19 cellular contexts compared by ENCODE assay signal in genomic region chr2:226725096-226725495, GRCh38.
A peak's percentile ranks its signal among the peaks of the same experiment; 100 is the strongest.
DNase-seq lines count a peak whose midpoint lies in the region; ATAC-seq, FAIRE-seq and TF ChIP-seq lines count a peak whose summit lies in the region.
"Had no signal": no experiment of that assay in that cellular context is flagged by ENCODE, and none has a peak within 500 bp of the region (broad histone marks: within the 10 kb centered on the region; RNA-seq: fewer than 3 reads in every experiment).

No MANE protein-coding gene starts in this region.

- H3K4me1 Mint-ChIP-seq in nephron (peaks cover 28% of the 10 kb centered on the region), H9 (peaks cover 0 to 10% of the 10 kb centered on the region in 2 experiments; a peak in 2 of 4 replicates)
- H3K4me1 Mint-ChIP-seq: activated CD4-positive, alpha-beta T cell treated with anti-CD3 and anti-CD28 coated beads for 36 hours had no signal

- H3K4ac ChIP-seq in IMR-90 (ENCODE audit: low read depth, low read length) (peak overlapping the region; percentile 69), H9 (ENCODE audit: low read depth, low read length) (no peak overlapping the region)

- TF ChIP-seq POLR2A in IMR-90 (IDR thresholded peaks at IDR 0.05; ENCODE audit: low read depth, low read length) = no peak
- TF ChIP-seq POLR2A in heart left ventricle (IDR thresholded peaks at IDR 0.05) = no peak
- no peak for TF ChIP-seq POLR2A in spleen (IDR thresholded peaks at IDR 0.05)

- peak overlapping the region; percentile 58 to 82 for H4K8ac ChIP-seq in IMR-90 (ENCODE audit: low read depth in 2 of 2, low read length in 2 of 2)
- H4K8ac ChIP-seq in H9 (replicated peaks; ENCODE audit: insufficient read length, low read depth, low read length) = no peak overlapping the region

- H4K5ac ChIP-seq in IMR-90 (ENCODE audit: low read depth, low read length) (peak overlapping the region; percentile 38), H9 (ENCODE audit: insufficient read length, low read depth, low read length) (no peak overlapping the region)

- in situ Hi-C loops in IMR-90 (cut with MboI; ENCODE audit: low sequenced_read_pairs) = no loop called here

- dilution Hi-C loops in IMR-90 (cut with HindIII; ENCODE audit: low sequenced_read_pairs, unreplicated experiment) = no loop called here

- H3K27ac ChIP-seq in IMR-90 (ENCODE audit: insufficient read depth, low read length) (peak overlapping the region; percentile 60), heart left ventricle (peak overlapping the region in 8 of 12 donors; percentile 1 to 66 (median 28)), spleen (peak overlapping the region in 6 of 8 donors; percentile 2 to 58 (median 34)), pancreas (no peak overlapping the region), H9 (ENCODE audit: insufficient read length, low read depth, low read length) (no peak overlapping the region)

- TF ChIP-seq CTCF in IMR-90 (conservative IDR thresholded peaks at IDR 0.05; ENCODE audit: low read depth, low read length) (no peak), heart left ventricle (IDR thresholded peaks at IDR 0.05) (no peak), nephron (IDR thresholded peaks at IDR 0.05; ENCODE audit: unreplicated experiment in 3 of 3) (no peak), spleen (IDR thresholded peaks at IDR 0.05 in 8 of 11, conservative IDR thresholded peaks at IDR 0.05 in 3 of 11) (no peak), pancreas (IDR thresholded peaks at IDR 0.05) (no peak), BE2C (IDR thresholded peaks at IDR 0.05; ENCODE audit: low read depth, low read length) (no peak), H9 (conservative IDR thresholded peaks at IDR 0.05) (no peak)

- peak overlapping the region; percentile 21 for H3K18ac ChIP-seq in IMR-90 (ENCODE audit: low read depth, low read length)
- H3K18ac ChIP-seq in H9 (ENCODE audit: insufficient read length, low read depth, low read length) = no peak overlapping the region

- peak overlapping the region; percentile 92; the same call in 2 of the 3 replicates for H2BK15ac ChIP-seq in IMR-90 (ENCODE audit: low read depth, low read length)
- no peak overlapping the region for H2BK15ac ChIP-seq in H9 (ENCODE audit: low read depth, low read length)

- POLR2A ChIA-PET in IMR-90 (lab: Charles Lee; ENCODE audit: unreplicated experiment) = interaction anchor here (0.6 kb wide), 1 partner anchor 415 kb away, joined by 7 read pairs; no protein-coding TSS in a partner anchor

- WGBS in IMR-90 (ENCODE audit: extremely low coverage in 2 of 2, insufficient read length in 1 of 2), 2 experiments = 27% methylated on average over 2 of the region's 6 CpGs; no CpG with 5 or more reads in 1 of the 2 experiments
- 44 to 58% (median 51%) methylated on average over 6 of the region's 6 CpGs for WGBS in heart left ventricle, 4 donors
- 75 to 80% (median 77%) methylated on average over 6 of the region's 6 CpGs for WGBS in spleen, 5 donors
- WGBS in pancreas, 2 donors = 81 to 83% methylated on average over 6 of the region's 6 CpGs
- WGBS in H9 (ENCODE audit: extremely low coverage, insufficient read length, low lambda C conversion rate) = no CpG with 5 or more reads among the region's 6 CpGs

- H3K27me3 ChIP-seq in IMR-90 (ENCODE audit: control insufficient read depth, insufficient read depth, low read length) (no peaks in the 10 kb centered on the region), heart left ventricle (no peaks in the 10 kb centered on the region), spleen (replicated peaks in 1 of 7) (peaks cover 0 to 36% (median 2%) of the 10 kb centered on the region in 7 donors), pancreas (no peaks in the 10 kb centered on the region), BE2C (no peaks in the 10 kb centered on the region), H9 (ENCODE audit: insufficient read depth, low read length) (no peaks in the 10 kb centered on the region)

- peak overlapping the region; percentile 95 for H2AK5ac ChIP-seq in IMR-90 (ENCODE audit: low read depth, low read length)
- H2AK5ac ChIP-seq in H9 (ENCODE audit: insufficient read length, low read length) = no peak overlapping the region

- H2BK5ac ChIP-seq in IMR-90 (ENCODE audit: low read depth, low read length, poor library complexity, severe bottlenecking) (peak overlapping the region; percentile 92), H9 (ENCODE audit: insufficient read length, low read length) (no peak overlapping the region)

- H2BK20ac ChIP-seq in IMR-90 (ENCODE audit: low read depth, low read length) (peak overlapping the region; percentile 85), H9 (ENCODE audit: low read depth, low read length, poor library complexity, severe bottlenecking) (no peak overlapping the region)

- CTCF ChIA-PET in IMR-90 (lab: Yijun Ruan, JAX) = interaction anchor here (1.0 kb wide), 1 partner anchor 35 kb away, joined by 8 read pairs; no protein-coding TSS in a partner anchor

- H3K9me3 Mint-ChIP-seq in nephron (no peaks in the 10 kb centered on the region), H9 (no peaks in the 10 kb centered on the region)
- H3K9me3 Mint-ChIP-seq: CD8-positive, alpha-beta T cell had no signal

- no peaks in the 10 kb centered on the region for H3K79me2 ChIP-seq in H9 (ENCODE audit: insufficient read depth, low read length)

- H2BK120ac ChIP-seq in IMR-90 (ENCODE audit: low read depth, low read length) = peak overlapping the region; percentile 69
- no peak overlapping the region for H2BK120ac ChIP-seq in H9 (ENCODE audit: low read depth, low read length, poor library complexity, severe bottlenecking)

- DNase-seq in IMR-90 (peak; percentile 16), heart left ventricle (peak in 1 of 5 donors; percentile 23), spleen (no peak), pancreas (no peak), BE2C (no peak), H9 (no peak), activated gamma-delta T cell (lab: John Stamatoyannopoulos, UW) (no peak)
- DNase-seq: activated CD4-positive, alpha-beta T cell treated with anti-CD3 and anti-CD28 coated beads for 36 hours; CD8-positive, alpha-beta T cell; DMS79; effector memory CD4-positive, alpha-beta T cell; left colon; naive B cell; NCI-H1436; NCI-H2227 treated with DMSO at 0.1 percent for 48 hours; stimulated activated naive CD4-positive, alpha-beta T cell treated with Interleukin-2 at 50 U/mL for 16 hours had no signal

- H3K27ac Mint-ChIP-seq in nephron (peak overlapping the region; percentile 43 to 90 (median 72)), H9 (no peak overlapping the region)
- H3K27ac Mint-ChIP-seq: activated CD4-positive, alpha-beta T cell treated with anti-CD3 and anti-CD28 coated beads for 36 hours; CD8-positive, alpha-beta T cell; naive B cell had no signal

- intact Hi-C loops in IMR-90 (cut with micrococcal nuclease) (loop anchor here (2.0 to 10.0 kb wide), 5 partner anchors 242 to 1053 kb away; no protein-coding TSS in a partner anchor), heart left ventricle (cut with DNase I) (loop anchor here in 4 of 10 donors (5.0 to 10.0 kb wide), 5 partner anchors 33 to 510 kb away; partner anchors contain the start of gene IRS1 (in 1 of the 4)), spleen (cut with DNase I; ENCODE audit: low total_unique reads) (no loop called here), pancreas (cut with DNase I) (no loop called here)

- H3K4me2 ChIP-seq in IMR-90 (ENCODE audit: low read depth, low read length) = peak overlapping the region; percentile 8
- no peak overlapping the region for H3K4me2 ChIP-seq in H9 (ENCODE audit: insufficient read depth, insufficient read length, low read length)

- H3K9me1 ChIP-seq in IMR-90 (ENCODE audit: insufficient read depth, low read length) = no peaks in the 10 kb centered on the region

- H3K4me1 ChIP-seq in IMR-90 (ENCODE audit: control insufficient read depth, insufficient read depth, low read length) = peaks cover 14% of the 10 kb centered on the region
- peaks cover 0 to 40% (median 12%) of the 10 kb centered on the region in 12 donors for H3K4me1 ChIP-seq in heart left ventricle
- peaks cover 0 to 14% (median 0%) of the 10 kb centered on the region in 6 donors for H3K4me1 ChIP-seq in spleen
- H3K4me1 ChIP-seq in pancreas = peaks cover 0 to 7% (median 5%) of the 10 kb centered on the region in 3 donors
- peaks cover 6% of the 10 kb centered on the region; the same call in 1 of the 2 replicates for H3K4me1 ChIP-seq in BE2C
- no peaks in the 10 kb centered on the region for H3K4me1 ChIP-seq in H9 (ENCODE audit: insufficient read depth, low read length)
- H3K4me1 ChIP-seq: prostate gland had no signal

- H3K79me1 ChIP-seq in IMR-90 (ENCODE audit: low read depth in 1 of 2, low read length in 2 of 2) = peaks cover 0 to 10% of the 10 kb centered on the region in 2 experiments; a peak in 2 of 4 replicates
- no peaks in the 10 kb centered on the region for H3K79me1 ChIP-seq in H9 (ENCODE audit: insufficient read depth, low read depth, low read length, poor library complexity, severe bottlenecking)

- peak overlapping the region; percentile 28 for H3K14ac ChIP-seq in IMR-90 (replicated peaks; ENCODE audit: low read depth, low read length)
- H3K14ac ChIP-seq in H9 (ENCODE audit: insufficient read depth, low read length) = no peak overlapping the region

- H3K56ac ChIP-seq in IMR-90 (ENCODE audit: extremely low read depth, insufficient read depth, low read length) (peak overlapping the region; percentile 44; the same call in 1 of the 2 replicates), H9 (ENCODE audit: insufficient read length, low read depth, low read length) (no peak overlapping the region)

- no peak overlapping the region for H2AK9ac ChIP-seq in IMR-90 (replicated peaks; ENCODE audit: low read depth, low read length, poor library complexity)

- H3K36me3 Mint-ChIP-seq in nephron (ENCODE audit: low read depth) = no peaks in the 10 kb centered on the region
- H3K36me3 Mint-ChIP-seq in H9 (ENCODE audit: insufficient read depth in 1 of 3, low read depth in 3 of 3) = no peaks in the 10 kb centered on the region; a peak in 1 of 7 replicates
- H3K36me3 Mint-ChIP-seq: CD8-positive, alpha-beta T cell had no signal

- H3K9ac ChIP-seq in IMR-90 (ENCODE audit: low read depth, low read length) = peak overlapping the region; percentile 22
- no peak overlapping the region for H3K9ac ChIP-seq in H9 (ENCODE audit: extremely low read depth, insufficient read length, low read length)

- peak overlapping the region; percentile 91 for H4K91ac ChIP-seq in IMR-90 (ENCODE audit: insufficient read depth, low read depth, low read length)
- H4K91ac ChIP-seq in H9 (ENCODE audit: insufficient read length, low read depth, low read length) = no peak overlapping the region

- no peak for ATAC-seq in IMR-90 (ENCODE audit: low read depth)
- ATAC-seq in heart left ventricle = peak in 2 of 4 donors; percentile 29
- ATAC-seq in pancreas = no peak
- ATAC-seq: activated CD4-positive, alpha-beta T cell treated with anti-CD3 and anti-CD28 coated beads for 36 hours; CD8-positive, alpha-beta T cell had no signal

- no peak for TF ChIP-seq RAD21 in IMR-90 (IDR thresholded peaks at IDR 0.05; ENCODE audit: low read length)

- H3K27me3 Mint-ChIP-seq in nephron (ENCODE audit: low read depth) = no peaks in the 10 kb centered on the region
- no peaks in the 10 kb centered on the region for H3K27me3 Mint-ChIP-seq in H9 (ENCODE audit: low read depth)

- H3T11ph ChIP-seq in H9 (ENCODE audit: low read length) = no peak overlapping the region

- H2AFZ ChIP-seq in IMR-90 (replicated peaks; ENCODE audit: low read length, poor library complexity) (peak overlapping the region; percentile 74), H9 (ENCODE audit: low read length) (no peak overlapping the region)

- H3K23ac ChIP-seq in IMR-90 (ENCODE audit: low read depth, low read length) (peak overlapping the region; percentile 46), H9 (ENCODE audit: insufficient read length, low read depth, low read length) (no peak overlapping the region)

- BruUV-seq in IMR-90 (replicated peaks; lab: Mats Ljungman, UMichigan) = no TSS peak

- H4K20me1 ChIP-seq in IMR-90 (ENCODE audit: insufficient read depth, low read length) = no peaks in the 10 kb centered on the region
- no peaks in the 10 kb centered on the region for H4K20me1 ChIP-seq in H9 (ENCODE audit: control insufficient read depth, insufficient read depth, insufficient read length)

- H3K4me3 Mint-ChIP-seq in nephron (peak overlapping the region in 1 of 3 experiments; percentile 25), H9 (no peak overlapping the region)
- H3K4me3 Mint-ChIP-seq: activated CD4-positive, alpha-beta T cell treated with anti-CD3 and anti-CD28 coated beads for 36 hours; CD8-positive, alpha-beta T cell; naive B cell had no signal

- H3K9me3 ChIP-seq in IMR-90 (ENCODE audit: control insufficient read depth, insufficient read depth, low read length) (no peaks in the 10 kb centered on the region), heart left ventricle (no peaks in the 10 kb centered on the region), spleen (no peaks in the 10 kb centered on the region), pancreas (no peaks in the 10 kb centered on the region), BE2C (no peaks in the 10 kb centered on the region), H9 (ENCODE audit: control insufficient read depth, low read depth, low read length) (no peaks in the 10 kb centered on the region)
- H3K9me3 ChIP-seq: prostate gland had no signal

- H3K36me3 ChIP-seq in IMR-90 (ENCODE audit: control insufficient read depth, insufficient read depth, low read length) (no peaks in the 10 kb centered on the region), heart left ventricle (no peaks in the 10 kb centered on the region), spleen (no peaks in the 10 kb centered on the region), pancreas (no peaks in the 10 kb centered on the region), BE2C (no peaks in the 10 kb centered on the region)
- H3K36me3 ChIP-seq: prostate gland had no signal

- H3K4me3 ChIP-seq in IMR-90 (ENCODE audit: insufficient read depth, low read depth, low read length) (no peak overlapping the region), heart left ventricle (peak overlapping the region in 4 of 12 donors; percentile 0 to 22 (median 8)), spleen (no peak overlapping the region), pancreas (no peak overlapping the region), BE2C (ENCODE audit: low read depth, low read length) (no peak overlapping the region)
- H3K4me3 ChIP-seq: prostate gland had no signal

- H2BK12ac ChIP-seq in H9 (ENCODE audit: insufficient read length, low read depth, low read length) = no peak overlapping the region

- no peak for FAIRE-seq in pancreas (lab: Jason Lieb, UNC)
- FAIRE-seq: RCC 7860 had no signal

- no peaks in the 10 kb centered on the region for H3K23me2 ChIP-seq in H9 (ENCODE audit: insufficient read length, low read depth, low read length, poor library complexity, severe bottlenecking)

Comparison
In these comparisons a context has a peak if more than half of its experiments do, and no peak if none do; other contexts are left out.
1. H3K27ac ChIP-seq: peak in IMR-90 (single experiment), heart left ventricle (8 of 12) and spleen (6 of 8); none in pancreas (0 of 4) and H9 (single experiment).
2. H3K27ac Mint-ChIP-seq: peak in nephron (3 of 3); none in H9 (0 of 3).